ENCODE assay signal across 1 cellular context in genomic region chr2:64865073-64865830, GRCh38.
TF ChIP-seq lines count a peak whose summit lies in the region.

No MANE protein-coding gene starts in this region.

TF ChIP-seq in HepG2, 621 proteins besides CTCF, POLR2A, EP300 and RAD21 (continued from another document and continues in another):
- TF ChIP-seq USF2 (IDR thresholded peaks at IDR 0.05; ENCODE audit: low read depth, low read length), result no peak
- no peak for TF ChIP-seq USF2 (CRISPR knock-in tag; IDR thresholded peaks at IDR 0.05; ENCODE audit: borderline replicate concordance)
- TF ChIP-seq ZFP62 (CRISPR knock-in tag; IDR thresholded peaks at IDR 0.05), result no peak
- peak; percentile 57 for TF ChIP-seq PHF8 (CRISPR knock-in tag; IDR thresholded peaks at IDR 0.05)
- no peak for TF ChIP-seq KAT7 (CRISPR knock-in tag; IDR thresholded peaks at IDR 0.05; ENCODE audit: borderline replicate concordance)
- no peak for TF ChIP-seq RBAK (CRISPR knock-in tag; IDR thresholded peaks at IDR 0.05)
- TF ChIP-seq PRDM4 (CRISPR knock-in tag; IDR thresholded peaks at IDR 0.05; ENCODE audit: borderline replicate concordance), result no peak
- no peak for TF ChIP-seq ZBTB4 (CRISPR knock-in tag; IDR thresholded peaks at IDR 0.05; ENCODE audit: borderline replicate concordance)
- TF ChIP-seq ARID4A (CRISPR knock-in tag; IDR thresholded peaks at IDR 0.05; ENCODE audit: borderline replicate concordance), result no peak
- no peak for TF ChIP-seq ZNF230 (CRISPR knock-in tag; IDR thresholded peaks at IDR 0.05)
- TF ChIP-seq ZNF292 (CRISPR knock-in tag; IDR thresholded peaks at IDR 0.05; ENCODE audit: borderline replicate concordance, low read depth), result no peak
- no peak for TF ChIP-seq ZNF639 (CRISPR knock-in tag; conservative IDR thresholded peaks at IDR 0.05)
- TF ChIP-seq GTF3A (CRISPR knock-in tag; conservative IDR thresholded peaks at IDR 0.05), result no peak
- no peak for TF ChIP-seq IKZF4 (CRISPR knock-in tag; IDR thresholded peaks at IDR 0.05; ENCODE audit: borderline replicate concordance, low read depth, not compliant biosample characterization)
- TF ChIP-seq RNF2 (conservative IDR thresholded peaks at IDR 0.05; ENCODE audit: low read depth), result no peak; the same call in 1 of the 2 replicates
- no peak for TF ChIP-seq HOXA3 (CRISPR knock-in tag; IDR thresholded peaks at IDR 0.05)
- TF ChIP-seq REPIN1 (CRISPR knock-in tag; IDR thresholded peaks at IDR 0.05; ENCODE audit: borderline replicate concordance, low read depth), result no peak
- TF ChIP-seq YEATS2 (CRISPR knock-in tag; IDR thresholded peaks at IDR 0.05; ENCODE audit: borderline replicate concordance), result no peak
- peak; percentile 59; the same call in 1 of the 2 replicates for TF ChIP-seq ZFY (CRISPR knock-in tag; IDR thresholded peaks at IDR 0.05)
- no peak for TF ChIP-seq ZNF841 (CRISPR knock-in tag; IDR thresholded peaks at IDR 0.05; ENCODE audit: borderline replicate concordance)
- 0 out of 2 replicates have a peak, but pooled peaks have one; percentile 53 for TF ChIP-seq ZNF567 (CRISPR knock-in tag; IDR thresholded peaks at IDR 0.05; ENCODE audit: borderline replicate concordance)
- no peak for TF ChIP-seq MTA3 (CRISPR knock-in tag; IDR thresholded peaks at IDR 0.05)
- no peak for TF ChIP-seq PHB2 (IDR thresholded peaks at IDR 0.05; ENCODE audit: partially characterized antibody)
- 0 out of 2 replicates have a peak, but pooled peaks have one; percentile 24 for TF ChIP-seq ZMYM3 (CRISPR knock-in tag; IDR thresholded peaks at IDR 0.05)
- TF ChIP-seq FOXO4 (CRISPR knock-in tag; conservative IDR thresholded peaks at IDR 0.05), result no peak
- TF ChIP-seq ZNF501 (CRISPR knock-in tag; IDR thresholded peaks at IDR 0.05), result no peak
- no peak for TF ChIP-seq TBL1XR1 (IDR thresholded peaks at IDR 0.05; ENCODE audit: borderline replicate concordance, low read length, partially characterized antibody)
- TF ChIP-seq LCORL (IDR thresholded peaks at IDR 0.05), result no peak
- TF ChIP-seq LCORL (CRISPR knock-in tag; IDR thresholded peaks at IDR 0.05), result no peak
- peak; percentile 50; the same call in 1 of the 2 replicates for TF ChIP-seq ARHGAP35 (CRISPR knock-in tag; IDR thresholded peaks at IDR 0.05; ENCODE audit: borderline replicate concordance)
- no peak for TF ChIP-seq TCF12 (IDR thresholded peaks at IDR 0.05)
- TF ChIP-seq TCF12 (CRISPR knock-in tag; IDR thresholded peaks at IDR 0.05), result no peak
- 0 out of 2 replicates have a peak, but pooled peaks have one; percentile 39 for TF ChIP-seq ZBTB7B (CRISPR knock-in tag; IDR thresholded peaks at IDR 0.05)
- TF ChIP-seq SIX4 (CRISPR knock-in tag; IDR thresholded peaks at IDR 0.05), result no peak
- TF ChIP-seq ZNF883 (CRISPR knock-in tag; IDR thresholded peaks at IDR 0.05; ENCODE audit: not compliant biosample characterization), result no peak
- no peak for TF ChIP-seq TEAD3 (CRISPR knock-in tag; optimal IDR thresholded peaks at IDR 0.05; ENCODE audit: borderline replicate concordance)
- TF ChIP-seq ZFP36L2 (CRISPR knock-in tag; IDR thresholded peaks at IDR 0.05), result no peak
- TF ChIP-seq XBP1 (CRISPR knock-in tag; IDR thresholded peaks at IDR 0.05), result no peak
- no peak for TF ChIP-seq U2AF2 (IDR thresholded peaks at IDR 0.05; ENCODE audit: low read depth, low read length)
- TF ChIP-seq ZC3H4 (CRISPR knock-in tag; IDR thresholded peaks at IDR 0.05; ENCODE audit: borderline replicate concordance), result no peak
- TF ChIP-seq EZH2 (conservative IDR thresholded peaks at IDR 0.05; ENCODE audit: low read depth, low read length), result no peak
- TF ChIP-seq DNMT3B (CRISPR knock-in tag; conservative IDR thresholded peaks at IDR 0.05), result no peak
- no peak for TF ChIP-seq ZUFSP (CRISPR knock-in tag; IDR thresholded peaks at IDR 0.05; ENCODE audit: borderline replicate concordance)
- TF ChIP-seq ARID5B (CRISPR knock-in tag; IDR thresholded peaks at IDR 0.05), result no peak
